20 cellular contexts compared by ENCODE assay signal in genomic region chr1:207628776-207629175, GRCh38. TPM values are rescaled to one million over a fixed set of nuclear protein-coding genes. Genes with fewer than 3 reads are reported as not detected.
DNase-seq lines count a peak whose midpoint lies in the region; ATAC-seq and TF ChIP-seq lines count a peak whose summit lies in the region.
"Had no signal": no experiment of that assay in that cellular context is flagged by ENCODE, and none has a peak within 500 bp of the region (broad histone marks: within the 10 kb centered on the region; RNA-seq: fewer than 3 reads in every experiment).

No MANE protein-coding gene starts in this region.

- H3K27ac ChIP-seq in VCaP (peak overlapping the region; percentile 60), body of pancreas (no peak overlapping the region)

- intact Hi-C loops in body of pancreas (cut with DNase I): no loop called here

- DNase-seq in AG09309 (ENCODE audit: low read depth): peak; percentile 8
- DNase-seq in G401 (ENCODE audit: low spot score): peak; percentile 4
- DNase-seq in fibroblast of mammary gland (ENCODE audit: low read depth): peak; percentile 7
- DNase-seq in occipital lobe (lab: John Stamatoyannopoulos, UW): no peak
- no peak for DNase-seq in CD1c-positive myeloid dendritic cell (ENCODE audit: extremely low spot score)
- no peak for DNase-seq in body of pancreas
- DNase-seq: 8988T; BE2C; C1 segment of cervical spinal cord; Calu3; CD4-positive, alpha-beta T cell; DMS79 treated with DMSO at 0.1 percent for 48 hours; EL; KG1 had no signal

- H3K4me1 ChIP-seq in body of pancreas: no peaks in the 10 kb centered on the region
- H3K4me1 ChIP-seq: BE2C, HAP-1 had no signal

- no peaks in the 10 kb centered on the region for H3K36me3 ChIP-seq in body of pancreas (replicated peaks in 1 of 2; ENCODE audit: insufficient read depth in 1 of 2, low read depth in 2 of 2)
- H3K36me3 ChIP-seq: BE2C, HAP-1 had no signal

- TF ChIP-seq CTCF in AG09309 (IDR thresholded peaks at IDR 0.05; ENCODE audit: control insufficient read depth, insufficient read depth, low read depth, low read length, missing control alignments) (no peak), VCaP (conservative IDR thresholded peaks at IDR 0.05) (no peak), fibroblast of mammary gland (conservative IDR thresholded peaks at IDR 0.05; ENCODE audit: control insufficient read depth, insufficient read depth, low read depth, low read length) (no peak), body of pancreas (IDR thresholded peaks at IDR 0.05) (no peak)

- no peaks in the 10 kb centered on the region for H3K9me3 ChIP-seq in body of pancreas
- H3K9me3 ChIP-seq: BE2C, HAP-1 had no signal

- H3K4me3 ChIP-seq in AG09309 (ENCODE audit: control insufficient read depth, low read depth, low read length) (no peak overlapping the region), fibroblast of mammary gland (ENCODE audit: control insufficient read depth, low read depth, low read length) (no peak overlapping the region), body of pancreas (no peak overlapping the region)
- H3K4me3 ChIP-seq: HAP-1 had no signal

- WGBS in body of pancreas, 2 donors: 34 to 37% methylated on average over 5 of the region's 5 CpGs

- in situ Hi-C loops in G401 (cut with HindIII; ENCODE audit: low sequenced_read_pairs): no loop called here

- no peak for TF ChIP-seq POLR2A in body of pancreas (IDR thresholded peaks at IDR 0.05)

- no peaks in the 10 kb centered on the region for H3K27me3 ChIP-seq in body of pancreas

- ATAC-seq in GM18873 (IDR thresholded peaks at IDR 0.05; ENCODE audit: low FRiP score, unreplicated experiment) (no peak), body of pancreas (no peak)
- ATAC-seq: HepG2 had no signal

RNA-seq across cellular contexts. Expression of gene CR1L, which starts 16.2 kb away (rescaled TPM):
- not detected in 2 replicates for total RNA-seq in G401 (2014; rRNA removed; shearing (Covaris generic))
- total RNA-seq in occipital lobe (0.16 TPM), body of pancreas (not detected)
- total RNA-seq: A673; Calu3; CD4-positive, alpha-beta T cell; H4; HepG2 had no signal

Comparison
In these comparisons a context has a peak if more than half of its experiments do, and no peak if none do; other contexts are left out.
1. DNase-seq: peak in AG09309 (single experiment), G401 (single experiment) and fibroblast of mammary gland (single experiment); none in occipital lobe (single experiment), CD1c-positive myeloid dendritic cell (single experiment) and body of pancreas (0 of 4).